ENCODE assay signal across 19 cellular contexts in the genomic region with DNA sequence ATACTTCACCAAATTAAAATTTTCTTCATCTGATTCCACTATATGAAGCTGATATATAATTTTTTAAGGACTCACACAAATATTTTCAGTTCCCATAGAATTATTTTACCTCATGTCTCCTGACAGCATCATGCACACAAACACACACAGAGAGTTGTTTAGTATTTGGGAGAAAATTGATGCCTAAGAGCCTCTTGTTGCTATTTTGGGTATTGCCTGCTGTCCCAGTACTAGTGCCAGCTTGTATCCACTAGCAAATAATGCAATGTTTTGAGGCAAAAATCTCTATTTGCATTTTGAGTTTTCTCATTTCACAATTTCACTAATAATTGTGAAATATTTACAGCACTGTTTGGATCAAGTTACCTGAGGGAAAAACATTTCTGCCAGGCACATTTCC.
"Had no signal": no experiment of that assay in that cellular context is flagged by ENCODE, and none has a peak within 500 bp of the region (broad histone marks: within the 10 kb centered on the region; RNA-seq: fewer than 3 reads in every experiment).

No MANE protein-coding gene starts in this region.

- H3K27me3 ChIP-seq: gastrocnemius medialis, heart right ventricle, right lobe of liver, tibial artery, upper lobe of right lung, vagina had no signal

- DNase-seq: effector memory CD4-positive, alpha-beta T cell; gastrocnemius medialis; heart right ventricle; hypothalamus; kidney glomerular epithelial cell; naive thymus-derived CD4-positive, alpha-beta T cell; nephron progenitor cell; psoas muscle; retina; right lobe of liver; stimulated activated CD4-positive, alpha-beta T cell treated with anti-CD3 and anti-CD28 coated beads, Interleukin-15, amount 100 ng/mL, for 24 hours; stimulated activated CD4-positive, alpha-beta T cell treated with anti-CD3 and anti-CD28 coated beads, Interleukin-1b, Interleukin-23, amount 100 ng/mL, for 48 hours; stimulated activated CD4-positive, alpha-beta T cell treated with anti-CD3 and anti-CD28 coated beads, Interleukin-4, amount 100 ng/mL, for 24 hours; tibial artery; upper lobe of right lung had no signal

- ATAC-seq: esophagus mucosa; gastrocnemius medialis; heart right ventricle; naive thymus-derived CD4-positive, alpha-beta T cell; psoas muscle; stimulated activated memory B cell treated with anti-CD40 and anti-IgM and Interleukin-4, amounts not matched to agents 10 μg/mL and 1 μg/mL and 100 μg/mL, for 72 hours; upper lobe of right lung had no signal

- H3K9me3 ChIP-seq: gastrocnemius medialis, heart right ventricle, psoas muscle, right lobe of liver, tibial artery, upper lobe of right lung, vagina had no signal

- H3K4me3 ChIP-seq: gastrocnemius medialis, heart right ventricle, psoas muscle, right lobe of liver, tibial artery, upper lobe of right lung, vagina had no signal

- H3K36me3 ChIP-seq: gastrocnemius medialis, heart right ventricle, right lobe of liver, tibial artery, upper lobe of right lung, vagina had no signal

- H3K27ac ChIP-seq: gastrocnemius medialis, heart right ventricle, parathyroid adenoma, psoas muscle, right lobe of liver, tibial artery, upper lobe of right lung, vagina had no signal

- H3K4me1 ChIP-seq: gastrocnemius medialis, heart right ventricle, parathyroid adenoma, psoas muscle, right lobe of liver, tibial artery, upper lobe of right lung, vagina had no signal
